ENCODE assay signal across 9 cellular contexts in genomic region chr6:41778895-41779294, GRCh38. TPM values are rescaled to one million over a fixed set of nuclear protein-coding genes. Genes with fewer than 3 reads are reported as not detected.
DNase-seq lines count a peak whose midpoint lies in the region; ATAC-seq and TF ChIP-seq lines count a peak whose summit lies in the region.
"Had no signal": no experiment of that assay in that cellular context is flagged by ENCODE, and none has a peak within 500 bp of the region (broad histone marks: within the 10 kb centered on the region; RNA-seq: fewer than 3 reads in every experiment).

No MANE protein-coding gene starts in this region.

- no peak overlapping the region for H2BK120ac ChIP-seq in trophoblast cell (ENCODE audit: insufficient read depth, low read length, poor library complexity)

- no peak overlapping the region for H3K4ac ChIP-seq in trophoblast cell (ENCODE audit: low read depth, low read length)

- no peak overlapping the region for H4K91ac ChIP-seq in trophoblast cell (ENCODE audit: low read depth, low read length)

- H3K79me2 ChIP-seq in DOHH2 (ENCODE audit: control insufficient read depth, low read length) (peaks cover 7% of the 10 kb centered on the region), trophoblast cell (ENCODE audit: control insufficient read depth, insufficient read depth, low read length, poor library complexity) (no peaks in the 10 kb centered on the region)

- TF ChIP-seq POLR2A in Peyer's patch (IDR thresholded peaks at IDR 0.05) (no peak), esophagus squamous epithelium (IDR thresholded peaks at IDR 0.05) (no peak)

- DNase-seq in Peyer's patch = no peak
- no peak for DNase-seq in esophagus squamous epithelium (lab: John Stamatoyannopoulos, UW)
- no peak for DNase-seq in trophoblast cell
- no peak for DNase-seq in GOT3 (lab: John Stamatoyannopoulos, UW)
- DNase-seq in stimulated activated CD4-positive, alpha-beta T cell treated with anti-CD3 and anti-CD28 coated beads, Interleukin-4, amount 100 ng/mL, for 1 hour = no peak
- DNase-seq in ureter (ENCODE audit: low spot score) = no peak
- DNase-seq: NCI-H446 had no signal

- H4K8ac ChIP-seq in trophoblast cell (ENCODE audit: low read depth, low read length) = peak overlapping the region; percentile 17

- TF ChIP-seq CTCF in DOHH2 (IDR thresholded peaks at IDR 0.05; ENCODE audit: low read depth, low read length, poor library complexity, severe bottlenecking) = no peak
- TF ChIP-seq CTCF in Peyer's patch (IDR thresholded peaks at IDR 0.05) = no peak
- TF ChIP-seq CTCF in esophagus squamous epithelium (IDR thresholded peaks at IDR 0.05) = no peak

- H3K27ac ChIP-seq in DOHH2 (ENCODE audit: low read depth, low read length) = no peak overlapping the region
- H3K27ac ChIP-seq in Peyer's patch = peak overlapping the region in 1 of 4 donors; percentile 65
- peak overlapping the region in 1 of 4 donors; percentile 60 for H3K27ac ChIP-seq in esophagus squamous epithelium
- H3K27ac ChIP-seq in trophoblast cell (ENCODE audit: low read depth, low read length) = no peak overlapping the region

- no peak overlapping the region for H2BK5ac ChIP-seq in trophoblast cell (ENCODE audit: low read depth, low read length, poor library complexity)

- no peak overlapping the region for H3K23ac ChIP-seq in trophoblast cell (ENCODE audit: low read length)

- H3F3A ChIP-seq in DOHH2 (ENCODE audit: control insufficient read depth, insufficient read depth) = peaks cover 12% of the 10 kb centered on the region

- peak overlapping the region; percentile 3 for H2AK5ac ChIP-seq in trophoblast cell (ENCODE audit: low read length)

- H2BK12ac ChIP-seq in trophoblast cell (ENCODE audit: low read length) = no peak overlapping the region

- intact Hi-C loops in esophagus squamous epithelium (cut with DNase I) = loop anchor here (10.0 kb wide), 1 partner anchor 174 kb away; no protein-coding TSS in a partner anchor

- peaks cover 10% of the 10 kb centered on the region for H3K36me3 ChIP-seq in DOHH2 (ENCODE audit: control insufficient read depth, low read length)
- peaks cover 0 to 25% (median 0%) of the 10 kb centered on the region in 3 donors for H3K36me3 ChIP-seq in Peyer's patch
- H3K36me3 ChIP-seq in esophagus squamous epithelium = peaks cover 4 to 36% (median 6%) of the 10 kb centered on the region in 3 donors
- peaks cover 11 to 16% of the 10 kb centered on the region in 2 experiments for H3K36me3 ChIP-seq in trophoblast cell (ENCODE audit: control insufficient read depth in 1 of 2, insufficient read depth in 2 of 2, low read length in 2 of 2)

- no peaks in the 10 kb centered on the region for H3K9me2 ChIP-seq in DOHH2 (replicated peaks; ENCODE audit: control insufficient read depth, low read length)

- H3K9me3 ChIP-seq in DOHH2 (ENCODE audit: control insufficient read depth, insufficient read depth, low read length) (no peaks in the 10 kb centered on the region), Peyer's patch (no peaks in the 10 kb centered on the region), esophagus squamous epithelium (no peaks in the 10 kb centered on the region), trophoblast cell (ENCODE audit: insufficient read depth, low read depth, low read length) (no peaks in the 10 kb centered on the region)

- H4K12ac ChIP-seq in trophoblast cell (ENCODE audit: low read depth, low read length) = no peak overlapping the region

- H3K14ac ChIP-seq in trophoblast cell (ENCODE audit: low read length) = peak overlapping the region; percentile 29

- peak overlapping the region; percentile 82 for H3K4me3 ChIP-seq in DOHH2 (ENCODE audit: low read length)
- H3K4me3 ChIP-seq in Peyer's patch = peak overlapping the region in 3 of 4 donors; percentile 63 to 86 (median 71)
- H3K4me3 ChIP-seq in esophagus squamous epithelium = peak overlapping the region in 3 of 4 donors; percentile 77 to 91 (median 78)
- H3K4me3 ChIP-seq in trophoblast cell (ENCODE audit: low read depth, low read length) = no peak overlapping the region

- H3K4me2 ChIP-seq in DOHH2 (ENCODE audit: low read length) = peak overlapping the region; percentile 86
- H3K4me2 ChIP-seq in trophoblast cell (ENCODE audit: low read length) = peak overlapping the region; percentile 90

- peaks cover 2% of the 10 kb centered on the region for H3K79me1 ChIP-seq in trophoblast cell (ENCODE audit: low read length)

- no peak overlapping the region for H2AFZ ChIP-seq in trophoblast cell (ENCODE audit: insufficient read depth, low read length, poor library complexity)

- no peak for ATAC-seq in HG03135 (IDR thresholded peaks at IDR 0.05; ENCODE audit: unreplicated experiment)

- H3K4me1 ChIP-seq in DOHH2 (ENCODE audit: control insufficient read depth, low read length) = peaks cover 21% of the 10 kb centered on the region
- peaks cover 0 to 19% (median 3%) of the 10 kb centered on the region in 4 donors for H3K4me1 ChIP-seq in Peyer's patch
- H3K4me1 ChIP-seq in esophagus squamous epithelium = peaks cover 21 to 48% (median 24%) of the 10 kb centered on the region in 3 donors
- H3K4me1 ChIP-seq in trophoblast cell (ENCODE audit: control insufficient read depth in 1 of 2, insufficient read depth in 2 of 2, low read length in 2 of 2) = peaks cover 6 to 12% of the 10 kb centered on the region in 2 experiments

- H3K18ac ChIP-seq in trophoblast cell (ENCODE audit: low read length) = no peak overlapping the region

- whole genome bisulfite sequencing in esophagus squamous epithelium, 2 donors = 50 to 54% methylated on average over 2 to 6 of the region's 6 CpGs
- no CpG with 5 or more reads among the region's 6 CpGs for WGBS in trophoblast cell (ENCODE audit: extremely low coverage, insufficient coverage, insufficient read length)

- no peak overlapping the region for H3K9ac ChIP-seq in trophoblast cell (ENCODE audit: low read length)

- H3K27me3 ChIP-seq in DOHH2 (ENCODE audit: control insufficient read depth, low read length) (peaks cover 4% of the 10 kb centered on the region), Peyer's patch (no peaks in the 10 kb centered on the region), esophagus squamous epithelium (no peaks in the 10 kb centered on the region), trophoblast cell (ENCODE audit: insufficient read depth, low read length) (no peaks in the 10 kb centered on the region)

- no peaks in the 10 kb centered on the region for H4K20me1 ChIP-seq in DOHH2 (ENCODE audit: control insufficient read depth, insufficient read depth, low read depth, low read length)

RNA-seq across cellular contexts. Expression of gene FRS3, which starts 0.8 kb away (rescaled TPM):
- total RNA-seq in Peyer's patch = 1 to 10 TPM; 3.5 to 8.3 (median 6.5) TPM
- 1 to 10 TPM in 2 of 4 donors, under 1 TPM in 2; 0.31 to 5.5 (median 1.5) TPM for total RNA-seq in esophagus squamous epithelium
- polyA plus RNA-seq in trophoblast cell (2013) = 3.6 and 4.1 TPM in 2 replicates
- 7.5 TPM for total RNA-seq in ureter

RNA-seq across cellular contexts. Expression of gene PRICKLE4, which starts 1.7 kb away (rescaled TPM):
- 10 to 100 TPM in 3 of 4 donors, 1 to 10 TPM in 1; 3.8 to 23.4 (median 16.8) TPM for total RNA-seq in Peyer's patch
- total RNA-seq in esophagus squamous epithelium = 10 to 100 TPM in 3 of 4 donors, 1 to 10 TPM in 1; 5.1 to 11.4 (median 10.8) TPM
- 0.29 and 0.36 TPM in 2 replicates for polyA plus RNA-seq in trophoblast cell (2013)
- total RNA-seq in ureter = 14.2 TPM

RNA-seq across cellular contexts. Expression of gene TOMM6, which starts 8.6 kb away (rescaled TPM):
- 10 to 100 TPM; 36.7 to 72.6 (median 62.4) TPM for total RNA-seq in Peyer's patch
- total RNA-seq in esophagus squamous epithelium = 100 to 1,000 TPM; 116 to 182 (median 150) TPM
- 214 and 233 TPM in 2 replicates for polyA plus RNA-seq in trophoblast cell (2013)
- 209 TPM for total RNA-seq in ureter

RNA-seq across cellular contexts. Expression of gene PGC, which starts 31.7 kb away (rescaled TPM):
- total RNA-seq in Peyer's patch = not detected
- total RNA-seq in esophagus squamous epithelium = under 1 TPM in 1 of 4 donors, not detected in 3; 0.95 TPM
- polyA plus RNA-seq in trophoblast cell (2013) = 14.2 and 17.6 TPM in 2 replicates
- total RNA-seq in ureter = not detected

RNA-seq across cellular contexts. Expression of gene TFEB, which starts 43.5 kb away (rescaled TPM):
- total RNA-seq in Peyer's patch (10 to 100 TPM; 17.6 to 47.9 (median 22.9) TPM), esophagus squamous epithelium (10 to 100 TPM in 3 of 4 donors, 1 to 10 TPM in 1; 7.0 to 17.5 (median 13.4) TPM), ureter (29.4 TPM)
- polyA plus RNA-seq in trophoblast cell (2013) = 25.4 and 27.9 TPM in 2 replicates
